In genomic region chr1:226903819-226904710, GRCh38 we compare ENCODE assay signal across 14 cellular contexts. TPM values are rescaled to one million over a fixed set of nuclear protein-coding genes. Genes with fewer than 3 reads are reported as not detected.
DNase-seq lines count a peak whose midpoint lies in the region; ATAC-seq and TF ChIP-seq lines count a peak whose summit lies in the region.
"Had no signal": no experiment of that assay in that cellular context is flagged by ENCODE, and none has a peak within 500 bp of the region (broad histone marks: within the 10 kb centered on the region; RNA-seq: fewer than 3 reads in every experiment).

No MANE protein-coding gene starts in this region.

- H3K36me3 ChIP-seq in A673 (ENCODE audit: insufficient read depth, low read length, poor library complexity, severe bottlenecking) (no peaks in the 10 kb centered on the region), MM.1S (replicated peaks; ENCODE audit: insufficient read depth, low read length) (no peaks in the 10 kb centered on the region)

- no peak overlapping the region for H3K23ac ChIP-seq in H9 (ENCODE audit: insufficient read length, low read depth, low read length)

- no peaks in the 10 kb centered on the region for H3K79me1 ChIP-seq in H9 (ENCODE audit: insufficient read depth, low read depth, low read length, poor library complexity, severe bottlenecking)

- H3K4ac ChIP-seq in H9 (ENCODE audit: low read depth, low read length): no peak overlapping the region

- H3K9me3 Mint-ChIP-seq in H9: no peaks in the 10 kb centered on the region
- no peaks in the 10 kb centered on the region for H3K9me3 Mint-ChIP-seq in stimulated activated naive CD8-positive, alpha-beta T cell treated with anti-CD3 and anti-CD28 coated beads, Interleukin-15, amount 100 ng/mL, for 72 hours

- no TSS peak for BruUV-seq in A673 (replicated peaks; lab: Mats Ljungman, UMichigan)

- peaks cover 7% of the 10 kb centered on the region for H3F3A ChIP-seq in MM.1S (ENCODE audit: insufficient read depth, low read length)

- DNase-seq in A673 (ENCODE audit: low spot score): peak; percentile 27
- DNase-seq in H9: no peak
- peak; percentile 44 for DNase-seq in cerebellum (ENCODE audit: low spot score)
- DNase-seq in mucosa of gallbladder (ENCODE audit: low spot score): peak; percentile 62
- DNase-seq in effector CD8-positive, alpha-beta T cell (lab: John Stamatoyannopoulos, UW): no peak
- DNase-seq in stimulated activated naive CD8-positive, alpha-beta T cell treated with anti-CD3 and anti-CD28 coated beads, Interleukin-15, amount 100 ng/mL, for 72 hours: no peak
- DNase-seq in T-helper 17 cell: no peak
- no peak for DNase-seq in MM.1S
- DNase-seq: activated CD4-positive, CD25-positive, alpha-beta regulatory T cell; CD4-positive, CD25-positive, alpha-beta regulatory T cell; central memory CD4-positive, alpha-beta T cell; NCI-H510A; SHP77 treated with DMSO at 0.1 percent for 48 hours had no signal

- H2BK15ac ChIP-seq in H9 (ENCODE audit: low read depth, low read length): no peak overlapping the region

- H3K4me3 ChIP-seq in A673 (ENCODE audit: low read depth, low read length, poor library complexity, severe bottlenecking): no peak overlapping the region
- H3K4me3 ChIP-seq in MM.1S (ENCODE audit: low read length): no peak overlapping the region

- no peak overlapping the region for H2BK20ac ChIP-seq in H9 (ENCODE audit: low read depth, low read length, poor library complexity, severe bottlenecking)

- no peaks in the 10 kb centered on the region for H3K9me2 ChIP-seq in MM.1S (replicated peaks; ENCODE audit: insufficient read depth, low read length)

- H3K27ac ChIP-seq in A673 (ENCODE audit: low read depth, low read length, poor library complexity, severe bottlenecking) (no peak overlapping the region), H9 (ENCODE audit: insufficient read length, low read depth, low read length) (no peak overlapping the region), MM.1S (ENCODE audit: low read length) (no peak overlapping the region)
- H3K27ac ChIP-seq: parathyroid adenoma had no signal

- intact Hi-C loops in A673 (cut with micrococcal nuclease; ENCODE audit: unreplicated experiment): no loop called here

- H3K9ac ChIP-seq in H9 (ENCODE audit: extremely low read depth, insufficient read length, low read length): no peak overlapping the region
- H3K9ac ChIP-seq in MM.1S (ENCODE audit: low read length): no peak overlapping the region
- H3K9ac ChIP-seq: parathyroid adenoma had no signal

- H3K79me2 ChIP-seq in H9 (ENCODE audit: insufficient read depth, low read length): no peaks in the 10 kb centered on the region
- no peaks in the 10 kb centered on the region for H3K79me2 ChIP-seq in MM.1S (ENCODE audit: low read length)
- H3K79me2 ChIP-seq: parathyroid adenoma had no signal

- ATAC-seq in stimulated activated naive CD8-positive, alpha-beta T cell treated with anti-CD3 and anti-CD28 coated beads, Interleukin-15, amount 100 ng/mL, for 72 hours: no peak
- no peak for ATAC-seq in T-helper 17 cell

- H3K27me3 ChIP-seq in A673 (replicated peaks; ENCODE audit: insufficient read depth, low read depth, low read length, poor library complexity) (no peaks in the 10 kb centered on the region), H9 (ENCODE audit: insufficient read depth, low read length) (no peaks in the 10 kb centered on the region), MM.1S (replicated peaks; ENCODE audit: insufficient read depth, low read length) (no peaks in the 10 kb centered on the region)

- no peak overlapping the region for H4K8ac ChIP-seq in H9 (replicated peaks; ENCODE audit: insufficient read length, low read depth, low read length)

- H3K4me1 Mint-ChIP-seq in H9 (peaks cover 5 to 10% of the 10 kb centered on the region in 2 experiments), T-helper 17 cell (peaks cover 2% of the 10 kb centered on the region)
- no peaks in the 10 kb centered on the region for H3K4me1 Mint-ChIP-seq in stimulated activated naive CD8-positive, alpha-beta T cell treated with anti-CD3 and anti-CD28 coated beads, Interleukin-15, amount 100 ng/mL, for 72 hours
- H3K4me1 Mint-ChIP-seq: CD4-positive, CD25-positive, alpha-beta regulatory T cell had no signal

- no peaks in the 10 kb centered on the region for H3K4me1 ChIP-seq in A673 (ENCODE audit: insufficient read depth, low read length, poor library complexity, severe bottlenecking)
- no peaks in the 10 kb centered on the region for H3K4me1 ChIP-seq in H9 (ENCODE audit: insufficient read depth, low read length)
- H3K4me1 ChIP-seq in MM.1S (ENCODE audit: low read length): peaks cover 35% of the 10 kb centered on the region
- H3K4me1 ChIP-seq: parathyroid adenoma had no signal

- no peak overlapping the region for H3K18ac ChIP-seq in H9 (ENCODE audit: insufficient read length, low read depth, low read length)

- H2AFZ ChIP-seq in H9 (ENCODE audit: low read length) (no peak overlapping the region), MM.1S (ENCODE audit: low read length) (no peak overlapping the region)
- H2AFZ ChIP-seq: parathyroid adenoma had no signal

- no peak overlapping the region for H2BK12ac ChIP-seq in H9 (ENCODE audit: insufficient read length, low read depth, low read length)

- no peak overlapping the region for H2BK5ac ChIP-seq in H9 (ENCODE audit: insufficient read length, low read length)

- H3K27ac Mint-ChIP-seq in H9 (peak overlapping the region in 2 of 3 experiments; percentile 20 to 39; a peak in 4 of 7 replicates), T-helper 17 cell (no peak overlapping the region)
- no peak overlapping the region for H3K27ac Mint-ChIP-seq in stimulated activated naive CD8-positive, alpha-beta T cell treated with anti-CD3 and anti-CD28 coated beads, Interleukin-15, amount 100 ng/mL, for 72 hours

- H4K20me1 ChIP-seq in H9 (ENCODE audit: control insufficient read depth, insufficient read depth, insufficient read length) (no peaks in the 10 kb centered on the region), MM.1S (ENCODE audit: insufficient read depth, low read length) (no peaks in the 10 kb centered on the region)

- no peak overlapping the region for H3K56ac ChIP-seq in H9 (ENCODE audit: insufficient read length, low read depth, low read length)

- no peak overlapping the region for H4K91ac ChIP-seq in H9 (ENCODE audit: insufficient read length, low read depth, low read length)

- no peaks in the 10 kb centered on the region for H3K23me2 ChIP-seq in H9 (ENCODE audit: insufficient read length, low read depth, low read length, poor library complexity, severe bottlenecking)

- no peak overlapping the region for H3K14ac ChIP-seq in H9 (ENCODE audit: insufficient read depth, low read length)

- H3K4me3 Mint-ChIP-seq in H9 (no peak overlapping the region), T-helper 17 cell (no peak overlapping the region)
- H3K4me3 Mint-ChIP-seq in stimulated activated naive CD8-positive, alpha-beta T cell treated with anti-CD3 and anti-CD28 coated beads, Interleukin-15, amount 100 ng/mL, for 72 hours: no peak overlapping the region
- H3K4me3 Mint-ChIP-seq: CD4-positive, CD25-positive, alpha-beta regulatory T cell had no signal

- H2BK120ac ChIP-seq in H9 (ENCODE audit: low read depth, low read length, poor library complexity, severe bottlenecking): no peak overlapping the region

- CTCF ChIA-PET in A673 (lab: Charles Lee): no interaction called here

- no peak overlapping the region for H3T11ph ChIP-seq in H9 (ENCODE audit: low read length)

- WGBS in H9 (ENCODE audit: extremely low coverage, insufficient read length, low lambda C conversion rate): no CpG with 5 or more reads among the region's 12 CpGs

- TF ChIP-seq CTCF in A673 (conservative IDR thresholded peaks at IDR 0.05; ENCODE audit: low read depth, low read length): no peak
- TF ChIP-seq CTCF in H9 (conservative IDR thresholded peaks at IDR 0.05): no peak
- TF ChIP-seq CTCF in MM.1S (IDR thresholded peaks at IDR 0.05; ENCODE audit: low read length): no peak

- H3K27me3 Mint-ChIP-seq in H9 (ENCODE audit: low read depth) (no peaks in the 10 kb centered on the region), T-helper 17 cell (peaks cover 10% of the 10 kb centered on the region)
- H3K27me3 Mint-ChIP-seq in stimulated activated naive CD8-positive, alpha-beta T cell treated with anti-CD3 and anti-CD28 coated beads, Interleukin-15, amount 100 ng/mL, for 72 hours: no peaks in the 10 kb centered on the region
- H3K27me3 Mint-ChIP-seq: CD4-positive, CD25-positive, alpha-beta regulatory T cell had no signal

- no peak overlapping the region for H2AK5ac ChIP-seq in H9 (ENCODE audit: insufficient read length, low read length)

- H3K36me3 Mint-ChIP-seq in H9 (ENCODE audit: insufficient read depth in 1 of 3, low read depth in 3 of 3) (peaks cover 8 to 22% (median 19%) of the 10 kb centered on the region in 3 experiments), T-helper 17 cell (ENCODE audit: low read depth) (peaks cover 7% of the 10 kb centered on the region)
- H3K36me3 Mint-ChIP-seq: CD4-positive, CD25-positive, alpha-beta regulatory T cell had no signal

- H3K4me2 ChIP-seq in H9 (ENCODE audit: insufficient read depth, insufficient read length, low read length): no peak overlapping the region
- no peak overlapping the region for H3K4me2 ChIP-seq in MM.1S (ENCODE audit: low read depth, low read length)

- POLR2A ChIA-PET in A673 (lab: Charles Lee; ENCODE audit: low non-redundant PET): no interaction called here

- H4K5ac ChIP-seq in H9 (ENCODE audit: insufficient read length, low read depth, low read length): no peak overlapping the region

- H3K9me3 ChIP-seq in A673 (ENCODE audit: low read depth, low read length, poor library complexity, severe bottlenecking) (no peaks in the 10 kb centered on the region), H9 (ENCODE audit: control insufficient read depth, low read depth, low read length) (no peaks in the 10 kb centered on the region), T-helper 17 cell (ENCODE audit: control insufficient read depth, low read length, poor library complexity, severe bottlenecking) (no peaks in the 10 kb centered on the region), MM.1S (replicated peaks; ENCODE audit: insufficient read depth, low read length) (no peaks in the 10 kb centered on the region)

RNA-seq across cellular contexts. Expression of gene PSEN2, which starts 33.6 kb away (rescaled TPM):
- total RNA-seq in A673 (2021): 6.6 and 7.8 TPM in 2 replicates
- total RNA-seq in H9 (2021): 17.4 and 19.8 TPM in 2 replicates
- 23.0 TPM for total RNA-seq in cerebellum
- 35.2 TPM for total RNA-seq in mucosa of gallbladder
- total RNA-seq in T-helper 17 cell: 1 to 10 TPM; 2.0 to 3.4 TPM

RNA-seq across cellular contexts. Expression of gene COQ8A, which starts 36.0 kb away (rescaled TPM):
- total RNA-seq in A673 (2021): 7.7 and 10.0 TPM in 2 replicates
- 25.8 and 26.0 TPM in 2 replicates for total RNA-seq in H9 (2021)
- 19.6 TPM for total RNA-seq in cerebellum
- 109 TPM for total RNA-seq in mucosa of gallbladder
- 10 to 100 TPM; 30.7 to 37.3 TPM for total RNA-seq in T-helper 17 cell

Comparison
In these comparisons a context has a peak if more than half of its experiments do, and no peak if none do; other contexts are left out.
1. DNase-seq: peak in A673 (single experiment), cerebellum (single experiment) and mucosa of gallbladder (single experiment); none in H9 (single experiment), effector CD8-positive, alpha-beta T cell (single experiment), stimulated activated naive CD8-positive, alpha-beta T cell treated with anti-CD3 and anti-CD28 coated beads, Interleukin-15, amount 100 ng/mL, for 72 hours (0 of 2), T-helper 17 cell (0 of 3) and MM.1S (single experiment).
2. H3K27ac Mint-ChIP-seq: peak in H9 (2 of 3); none in stimulated activated naive CD8-positive, alpha-beta T cell treated with anti-CD3 and anti-CD28 coated beads, Interleukin-15, amount 100 ng/mL, for 72 hours (0 of 2) and T-helper 17 cell (single experiment).